8 cellular contexts compared by ENCODE assay signal in genomic region chr1:225999912-226000337, GRCh38. TPM values are rescaled to one million over a fixed set of nuclear protein-coding genes. Genes with fewer than 3 reads are reported as not detected.
DNase-seq lines count a peak whose midpoint lies in the region; ATAC-seq and TF ChIP-seq lines count a peak whose summit lies in the region.

No MANE protein-coding gene starts in this region.

- no peaks in the 10 kb centered on the region for H3K27me3 Mint-ChIP-seq in activated CD4-positive, alpha-beta T cell treated with anti-CD3 and anti-CD28 coated beads, Interleukin-2, amount 10 ng/mL, durations not matched to agents 7 days and 5 days

- peak overlapping the region; percentile 100 for H3K27ac Mint-ChIP-seq in activated CD4-positive, alpha-beta T cell treated with anti-CD3 and anti-CD28 coated beads, Interleukin-2, amount 10 ng/mL, durations not matched to agents 7 days and 5 days

- H3K27ac ChIP-seq in left lung (peak overlapping the region; percentile 97 to 100), tibial nerve (peak overlapping the region; percentile 88 to 99 (median 97))

- no peaks in the 10 kb centered on the region for H3K9me3 Mint-ChIP-seq in activated CD4-positive, alpha-beta T cell treated with anti-CD3 and anti-CD28 coated beads, Interleukin-2, amount 10 ng/mL, durations not matched to agents 7 days and 5 days

- H3K9me3 ChIP-seq in HAP-1 (no peaks in the 10 kb centered on the region), left lung (no peaks in the 10 kb centered on the region), tibial nerve (no peaks in the 10 kb centered on the region)

- intact Hi-C loops in left lung (cut with DNase I), result no loop called here

- WGBS in tibial nerve, 2 donors, result 34 to 47% methylated on average over 10 of the region's 10 CpGs

- peak overlapping the region; percentile 85 for H3K4me3 ChIP-seq in HAP-1
- peak overlapping the region; percentile 41 for H3K4me3 ChIP-seq in astrocyte of the spinal cord (ENCODE audit: low read depth, low read length)
- peak overlapping the region; percentile 30 to 79 for H3K4me3 ChIP-seq in left lung
- H3K4me3 ChIP-seq in tibial nerve, result peak overlapping the region; percentile 57 to 87 (median 66)

- POLR2A ChIA-PET in activated CD4-positive, alpha-beta T cell treated with anti-CD3 and anti-CD28 coated beads, Interleukin-2, amount 10 ng/mL, durations not matched to agents 7 days and 5 days (lab: Charles Lee), result interaction anchor here (0.6 to 1.9 kb wide), 5 partner anchors 14 to 539 kb away, joined by 3 to 25 read pairs (median 5); partner anchors contain the start of genes H3-3A and PYCR2

- H3K4me1 ChIP-seq in HAP-1, result peaks cover 33% of the 10 kb centered on the region
- peaks cover 13 to 79% of the 10 kb centered on the region in 2 donors for H3K4me1 ChIP-seq in left lung
- H3K4me1 ChIP-seq in tibial nerve, result peaks cover 0 to 42% (median 16%) of the 10 kb centered on the region in 4 donors

- peak overlapping the region; percentile 99 for H3K4me3 Mint-ChIP-seq in activated CD4-positive, alpha-beta T cell treated with anti-CD3 and anti-CD28 coated beads, Interleukin-2, amount 10 ng/mL, durations not matched to agents 7 days and 5 days

- TF ChIP-seq POLR2A in tibial nerve (IDR thresholded peaks at IDR 0.05), result no peak

- no peak for TF ChIP-seq CTCF in astrocyte of the spinal cord (IDR thresholded peaks at IDR 0.05; ENCODE audit: low read depth, low read length)
- TF ChIP-seq CTCF in left lung (IDR thresholded peaks at IDR 0.05), result no peak
- TF ChIP-seq CTCF in tibial nerve (IDR thresholded peaks at IDR 0.05), result no peak

- TF ChIP-seq EP300 in tibial nerve (IDR thresholded peaks at IDR 0.05), result no peak

- in situ Hi-C loops in HAP-1 (cut with MboI; ENCODE audit: low sequenced_read_pairs) (no loop called here), astrocyte of the spinal cord (cut with HindIII; ENCODE audit: low sequenced_read_pairs) (no loop called here)

- H3K36me3 Mint-ChIP-seq in activated CD4-positive, alpha-beta T cell treated with anti-CD3 and anti-CD28 coated beads, Interleukin-2, amount 10 ng/mL, durations not matched to agents 7 days and 5 days (ENCODE audit: low read depth), result peaks cover 21% of the 10 kb centered on the region

- H3K4me1 Mint-ChIP-seq in activated CD4-positive, alpha-beta T cell treated with anti-CD3 and anti-CD28 coated beads, Interleukin-2, amount 10 ng/mL, durations not matched to agents 7 days and 5 days, result peaks cover 80% of the 10 kb centered on the region

- ATAC-seq in left lung, result peak; percentile 42

- no peaks in the 10 kb centered on the region for H3K27me3 ChIP-seq in HAP-1 (ENCODE audit: low read depth)
- H3K27me3 ChIP-seq in left lung, result no peaks in the 10 kb centered on the region
- no peaks in the 10 kb centered on the region for H3K27me3 ChIP-seq in tibial nerve

- CTCF ChIA-PET in activated CD4-positive, alpha-beta T cell treated with anti-CD3 and anti-CD28 coated beads, Interleukin-2, amount 10 ng/mL, durations not matched to agents 7 days and 5 days (lab: Charles Lee), result interaction anchor here (0.6 to 1.5 kb wide), 9 partner anchors 11 to 309 kb away, joined by 3 to 5 read pairs (median 4); partner anchors contain the start of genes H3-3A, LIN9 and SRP9

- DNase-seq in activated CD4-positive, alpha-beta T cell treated with anti-CD3 and anti-CD28 coated beads, Interleukin-2, amount 10 ng/mL, durations not matched to agents 7 days and 5 days, result peak; percentile 76
- no peak for DNase-seq in activated CD4-positive, alpha-beta T cell treated with anti-CD3 and anti-CD28 coated beads, Interleukin-2, amount 50 U/mL, for 1 hour
- DNase-seq in HAP-1 (ENCODE audit: low spot score in 2 of 2) (no peak), NAMALWA (ENCODE audit: low spot score) (peak; percentile 93), astrocyte of the spinal cord (ENCODE audit: low read depth, low spot score) (peak; percentile 28), left lung (no peak), tibial nerve (ENCODE audit: low spot score in 2 of 2) (no peak), GM19238 (ENCODE audit: insufficient read length, low spot score) (no peak)

- H3K36me3 ChIP-seq in HAP-1 (replicated peaks) (no peaks in the 10 kb centered on the region; the same call in 1 of the 2 replicates), left lung (peaks cover 0 to 2% of the 10 kb centered on the region in 2 donors), tibial nerve (peaks cover 0 to 5% (median 0%) of the 10 kb centered on the region in 3 donors)

RNA-seq across cellular contexts. Expression of gene SDE2, which starts 0.8 kb away (rescaled TPM):
- total RNA-seq in activated CD4-positive, alpha-beta T cell treated with anti-CD3 and anti-CD28 coated beads, Interleukin-2, amount 10 ng/mL, durations not matched to agents 7 days and 5 days, result 10 to 100 TPM; 16.1 to 16.6 TPM
- total RNA-seq in left lung (10 to 100 TPM; 15.8 to 17.1 TPM), tibial nerve (10 to 100 TPM; 15.0 to 27.5 (median 23.7) TPM)

RNA-seq across cellular contexts. Expression of gene LEFTY2, which starts 58.9 kb away (rescaled TPM):
- total RNA-seq in activated CD4-positive, alpha-beta T cell treated with anti-CD3 and anti-CD28 coated beads, Interleukin-2, amount 10 ng/mL, durations not matched to agents 7 days and 5 days, result not detected
- total RNA-seq in left lung (under 1 TPM in 1 of 2 donors, not detected in 1; 0.17 TPM), tibial nerve (not detected)

Comparison
In these comparisons a context has a peak if more than half of its experiments do, and no peak if none do; other contexts are left out.
1. DNase-seq: peak in activated CD4-positive, alpha-beta T cell treated with anti-CD3 and anti-CD28 coated beads, Interleukin-2, amount 10 ng/mL, durations not matched to agents 7 days and 5 days (single experiment), NAMALWA (single experiment) and astrocyte of the spinal cord (single experiment); none in activated CD4-positive, alpha-beta T cell treated with anti-CD3 and anti-CD28 coated beads, Interleukin-2, amount 50 U/mL, for 1 hour (single experiment), HAP-1 (0 of 2), left lung (0 of 2), tibial nerve (0 of 2) and GM19238 (single experiment).
2. Peak in every context shown above with its lines, with median percentiles within 50 percentile points of each other: H3K4me3 ChIP-seq.